In genomic region chr4:8835521-8836365, GRCh38 we compare ENCODE assay signal across 26 cellular contexts. TPM values are rescaled to one million over a fixed set of nuclear protein-coding genes. Genes with fewer than 3 reads are reported as not detected.
DNase-seq lines count a peak whose midpoint lies in the region; ATAC-seq, FAIRE-seq and TF ChIP-seq lines count a peak whose summit lies in the region.
"Had no signal": no experiment of that assay in that cellular context is flagged by ENCODE, and none has a peak within 500 bp of the region (broad histone marks: within the 10 kb centered on the region; RNA-seq: fewer than 3 reads in every experiment).

No MANE protein-coding gene starts in this region.

- no peaks in the 10 kb centered on the region for H4K20me1 ChIP-seq in OCI-LY3 (ENCODE audit: insufficient read depth, low read length)
- H4K20me1 ChIP-seq in HepG2 (ENCODE audit: insufficient read depth, low read length): no peaks in the 10 kb centered on the region

- in situ Hi-C loops in HepG2 (cut with HindIII; ENCODE audit: extremely low pct_ligation_motif_present, low pct_unique_long_range_greater_than_20kb): no loop called here

- H3K79me2 ChIP-seq in OCI-LY3 (ENCODE audit: low read length) (no peaks in the 10 kb centered on the region), HepG2 (ENCODE audit: insufficient read depth, low read length) (no peaks in the 10 kb centered on the region)

- CTCF ChIA-PET in HepG2 (lab: Yijun Ruan, JAX; ENCODE audit: low intra/inter-chr PET ratio, low total read pairs): no interaction called here

- TF ChIP-seq CTCF in OCI-LY3 (IDR thresholded peaks at IDR 0.05; ENCODE audit: low read depth, low read length): no peak
- no peak for TF ChIP-seq CTCF in HepG2 (CRISPR knock-in tag; IDR thresholded peaks at IDR 0.05)
- TF ChIP-seq CTCF in suprapubic skin (IDR thresholded peaks at IDR 0.05): no peak

- 22% methylated on average over 10 of the region's 15 CpGs for WGBS in HepG2 (ENCODE audit: low lambda C conversion rate)
- WGBS in suprapubic skin: 79% methylated on average over 10 of the region's 15 CpGs

- H3K4me1 ChIP-seq in OCI-LY3 (ENCODE audit: low read length) (peaks cover 19% of the 10 kb centered on the region), HepG2 (ENCODE audit: insufficient read depth, low read length) (no peaks in the 10 kb centered on the region), suprapubic skin (no peaks in the 10 kb centered on the region)

- H3K4me3 ChIP-seq in OCI-LY3 (ENCODE audit: low read length) (no peak overlapping the region), HepG2 (replicated peaks in 1 of 3; ENCODE audit: insufficient read depth in 1 of 3, low read depth in 2 of 3, low read length in 3 of 3) (no peak overlapping the region), suprapubic skin (no peak overlapping the region)
- H3K4me3 ChIP-seq: thoracic aorta had no signal

- TF ChIP-seq POLR2A in HepG2 (IDR thresholded peaks at IDR 0.05; ENCODE audit: insufficient read depth in 1 of 2, low read depth in 2 of 2, low read length in 2 of 2) (no peak), suprapubic skin (IDR thresholded peaks at IDR 0.05) (no peak)

- peak; percentile 7 for DNase-seq in activated CD8-positive, alpha-beta memory T cell treated with anti-CD3 and anti-CD28 coated beads, Interleukin-2, amount 50 U/mL, for 48 hours
- DNase-seq in activated CD8-positive, alpha-beta memory T cell treated with anti-CD3 and anti-CD28 coated beads, Interleukin-2, amount 50 U/mL, for 4 hours: no peak
- DNase-seq in HepG2 (ENCODE audit: low spot score) (no peak), suprapubic skin (ENCODE audit: low spot score in 2 of 2) (peak; percentile 21 to 24), C1 segment of cervical spinal cord (lab: John Stamatoyannopoulos, UW) (no peak), NCI-H748 (lab: John Stamatoyannopoulos, UW; ENCODE audit: unreplicated experiment) (no peak)
- DNase-seq: activated CD4-positive, alpha-beta T cell treated with anti-CD3 and anti-CD28 coated beads for 36 hours; activated CD8-positive, alpha-beta T cell treated with anti-CD3 and anti-CD28 coated beads, Interleukin-2, amount 10 ng/mL, durations not matched to agents 7 days and 5 days; activated naive CD4-positive, alpha-beta T cell treated with anti-CD3 and anti-CD28 coated beads for 36 hours; activated T-cell treated with anti-CD3 and anti-CD28 coated beads, Interleukin-2, amount 50 U/mL, for 48 hours; effector CD8-positive, alpha-beta T cell; erythroblast; Karpas-422; NCI-H1417 treated with DMSO at 0.1 percent for 48 hours; NCI-H2081; NCI-H345; NCI-H82; stimulated activated naive CD4-positive, alpha-beta T cell treated with Interleukin-2 at 50 U/mL for 16 hours had no signal

- H2AFZ ChIP-seq in OCI-LY3 (ENCODE audit: low read depth, low read length) (no peak overlapping the region), HepG2 (ENCODE audit: low read length) (no peak overlapping the region)

- no peaks in the 10 kb centered on the region for H3K9me3 ChIP-seq in OCI-LY3 (ENCODE audit: insufficient read depth, low read length)
- H3K9me3 ChIP-seq in HepG2 (ENCODE audit: low read length): no peaks in the 10 kb centered on the region
- no peaks in the 10 kb centered on the region for H3K9me3 ChIP-seq in suprapubic skin
- H3K9me3 ChIP-seq: thoracic aorta had no signal

- H3K27me3 ChIP-seq in OCI-LY3 (ENCODE audit: low read depth, low read length): no peaks in the 10 kb centered on the region
- peaks cover 8 to 56% of the 10 kb centered on the region in 2 experiments; a peak in 4 of 5 replicates for H3K27me3 ChIP-seq in HepG2 (ENCODE audit: control insufficient read depth in 1 of 2, insufficient read depth in 2 of 2, low read length in 2 of 2)
- H3K27me3 ChIP-seq in suprapubic skin: peaks cover 51% of the 10 kb centered on the region

- intact Hi-C loops in HepG2 (cut with micrococcal nuclease; ENCODE audit: unreplicated experiment): no loop called here

- POLR2A ChIA-PET in HepG2 (lab: Yijun Ruan, JAX): no interaction called here

- peak; percentile 30; the same call in 1 of the 3 replicates for ATAC-seq in HepG2
- ATAC-seq in HG03175 (IDR thresholded peaks at IDR 0.05; ENCODE audit: unreplicated experiment): no peak
- ATAC-seq: activated CD4-positive, alpha-beta T cell treated with anti-CD3 and anti-CD28 coated beads for 36 hours; activated CD8-positive, alpha-beta T cell treated with anti-CD3 and anti-CD28 coated beads, Interleukin-2, amount 10 ng/mL, durations not matched to agents 7 days and 5 days; CD8-positive, alpha-beta T cell had no signal

- TF ChIP-seq EP300 in HepG2 (IDR thresholded peaks at IDR 0.05; ENCODE audit: low read depth in 2 of 2, low read length in 2 of 2) (no peak), HepG2 (CRISPR knock-in tag; IDR thresholded peaks at IDR 0.05; ENCODE audit: borderline replicate concordance) (no peak), suprapubic skin (IDR thresholded peaks at IDR 0.05) (no peak)

- BruUV-seq in HepG2 (replicated peaks; lab: Mats Ljungman, UMichigan): no TSS peak

- TF ChIP-seq RAD21 in HepG2 (CRISPR knock-in tag; IDR thresholded peaks at IDR 0.05): no peak

- H3K4me2 ChIP-seq in OCI-LY3 (ENCODE audit: low read length) (peak overlapping the region; percentile 66; the same call in 1 of the 2 replicates), HepG2 (ENCODE audit: low read depth, low read length) (no peak overlapping the region)

- no peaks in the 10 kb centered on the region for H3K36me3 ChIP-seq in OCI-LY3 (replicated peaks; ENCODE audit: low read depth, low read length)
- H3K36me3 ChIP-seq in HepG2 (replicated peaks in 1 of 2; ENCODE audit: control insufficient read depth in 1 of 2, insufficient read depth in 2 of 2, low read length in 2 of 2): no peaks in the 10 kb centered on the region
- no peaks in the 10 kb centered on the region for H3K36me3 ChIP-seq in suprapubic skin
- H3K36me3 ChIP-seq: thoracic aorta had no signal

- FAIRE-seq in HepG2 (lab: Jason Lieb, UNC): no peak
- FAIRE-seq: G401.6, GM19239 had no signal

- H3K27ac ChIP-seq in OCI-LY3 (ENCODE audit: low read length) (no peak overlapping the region), HepG2 (ENCODE audit: extremely low read length, insufficient read depth, low read length) (no peak overlapping the region), suprapubic skin (no peak overlapping the region)
- H3K27ac ChIP-seq: thoracic aorta had no signal

- no peak overlapping the region for H3K9ac ChIP-seq in OCI-LY3 (ENCODE audit: low read length)
- no peak overlapping the region for H3K9ac ChIP-seq in HepG2 (ENCODE audit: insufficient read depth, low read depth, low read length)

TF ChIP-seq in HepG2, 621 proteins besides CTCF, POLR2A, EP300 and RAD21 (continues in another document):
- no peak for TF ChIP-seq NFATC3 (CRISPR knock-in tag; IDR thresholded peaks at IDR 0.05)

RNA-seq across cellular contexts. Expression of gene HMX1, which starts 35.9 kb away (rescaled TPM):
- total RNA-seq in HepG2 (2016; rRNA removed; fragmentation: Illumina TruSeq; extraction: Trizol) (not detected in 2 replicates), suprapubic skin (not detected)
- not detected in 2 replicates for total RNA-seq in HepG2 (2016; cell fraction: cytosol; rRNA removed; fragmentation: Illumina TruSeq; extraction: Trizol; ENCODE audit: low read depth)
- not detected in 2 replicates for total RNA-seq in HepG2 (2016; cell fraction: insoluble cytoplasmic fraction; rRNA removed; fragmentation: Illumina TruSeq; extraction: Trizol)
- not detected in 2 replicates for total RNA-seq in HepG2 (2016; cell fraction: membrane; rRNA removed; fragmentation: Illumina TruSeq; extraction: Trizol)
- total RNA-seq in HepG2 (2016; cell fraction: nucleus; rRNA removed; fragmentation: Illumina TruSeq; extraction: Trizol): not detected in 2 replicates
- not detected in 2 replicates for polyA plus RNA-seq in HepG2 (2011; rRNA removed)
- not detected in 2 replicates for polyA plus RNA-seq in HepG2 (2011; cell fraction: cytosol; rRNA removed)
- not detected in 2 replicates for polyA plus RNA-seq in HepG2 (2011; cell fraction: nucleus; rRNA removed)
- polyA plus RNA-seq in HepG2 (2012): not detected in 2 replicates
- not detected in 2 replicates for polyA plus RNA-seq in HepG2 (2016; cell fraction: cytosol; fragmentation: Illumina TruSeq; extraction: Trizol; ENCODE audit: low read depth)
- not detected in 2 replicates for polyA plus RNA-seq in HepG2 (2016; cell fraction: insoluble cytoplasmic fraction; fragmentation: Illumina TruSeq; extraction: Trizol; ENCODE audit: low read depth)
- not detected in 2 replicates for polyA plus RNA-seq in HepG2 (2016; cell fraction: membrane; fragmentation: Illumina TruSeq; extraction: Trizol; ENCODE audit: low read depth)
- polyA plus RNA-seq in HepG2 (2016; cell fraction: nucleus; fragmentation: Illumina TruSeq; extraction: Trizol; ENCODE audit: insufficient read depth, low read depth): not detected in 2 replicates
- polyA minus RNA-seq in HepG2 (2011; rRNA and poly(A)+ RNA removed; ENCODE audit: low replicate concordance): not detected in 2 replicates
- not detected in 2 replicates for polyA minus RNA-seq in HepG2 (2011; cell fraction: cytosol; rRNA and poly(A)+ RNA removed)
- not detected in 2 replicates for polyA minus RNA-seq in HepG2 (2011; cell fraction: nucleus; rRNA and poly(A)+ RNA removed)
- total RNA-seq: A172; activated CD4-positive, alpha-beta T cell treated with anti-CD3 and anti-CD28 coated beads for 36 hours; activated CD8-positive, alpha-beta T cell treated with anti-CD3 and anti-CD28 coated beads, Interleukin-2, amount 10 ng/mL, durations not matched to agents 7 days and 5 days; activated naive CD4-positive, alpha-beta T cell treated with anti-CD3 and anti-CD28 coated beads for 36 hours; CD8-positive, alpha-beta T cell; OCI-LY7 had no signal

Comparison
In these comparisons a context has a peak if more than half of its experiments do, and no peak if none do; other contexts are left out.
1. DNase-seq: peak in activated CD8-positive, alpha-beta memory T cell treated with anti-CD3 and anti-CD28 coated beads, Interleukin-2, amount 50 U/mL, for 48 hours (single experiment) and suprapubic skin (2 of 2); none in activated CD8-positive, alpha-beta memory T cell treated with anti-CD3 and anti-CD28 coated beads, Interleukin-2, amount 50 U/mL, for 4 hours (single experiment), HepG2 (single experiment), C1 segment of cervical spinal cord (0 of 14) and NCI-H748 (single experiment).